Comparison of ENCODE assay signal across 8 cellular contexts in the genomic region with DNA sequence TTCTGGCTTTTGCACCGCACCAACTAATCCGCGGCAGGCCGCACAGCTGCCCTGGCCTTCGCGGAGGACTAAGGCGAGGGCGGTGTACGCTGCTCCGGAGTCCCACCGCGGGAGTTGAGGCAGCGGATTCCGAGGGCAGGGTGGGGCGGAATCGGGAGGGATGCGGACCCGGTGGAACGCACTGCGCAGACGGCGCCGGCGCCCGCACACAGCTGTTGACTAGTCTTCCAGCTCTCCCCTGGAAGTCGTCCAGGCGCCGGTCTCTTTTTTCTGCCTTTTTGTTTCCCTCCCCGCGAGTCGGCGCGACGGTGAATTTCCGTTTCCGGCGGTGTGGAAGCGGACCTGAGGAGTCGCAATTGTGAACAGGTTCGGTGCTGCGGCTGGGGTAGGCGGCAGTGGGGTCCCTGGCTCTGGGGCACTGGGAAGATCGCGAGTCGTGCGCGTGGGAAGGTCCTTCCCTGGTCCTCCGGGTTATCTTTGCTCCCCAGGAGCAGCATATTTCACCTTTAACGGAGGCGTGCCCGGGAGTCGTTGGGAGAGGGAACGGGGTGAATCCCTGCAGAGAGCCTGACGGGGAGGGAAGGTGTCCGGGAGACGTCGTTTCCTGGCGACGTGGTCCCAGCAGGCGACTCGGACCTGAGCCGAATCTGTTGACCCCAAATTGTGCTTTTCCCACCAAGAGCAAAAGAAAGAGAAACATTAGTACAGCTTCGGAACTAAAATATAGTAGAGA. TPM values are rescaled to one million over a fixed set of nuclear protein-coding genes. Genes with fewer than 3 reads are reported as not detected.
A peak's percentile ranks its signal among the peaks of the same experiment; 100 is the strongest.
DNase-seq lines count a peak whose midpoint lies in the region; ATAC-seq and TF ChIP-seq lines count a peak whose summit lies in the region.

A gene (plus strand): TSS at position 319 of the 733 bp plus-strand sequence. CDS start 5,195 bp downstream, outside the sequence.

- peaks cover 10% of the 10 kb centered on the region for H3K27me3 ChIP-seq in HAP-1 (ENCODE audit: low read depth)
- no peaks in the 10 kb centered on the region for H3K27me3 ChIP-seq in aorta (ENCODE audit: control insufficient read depth in 1 of 2, insufficient read depth in 2 of 2, low read length in 1 of 2)

- DNase-seq in GM04503 (ENCODE audit: low read depth) (peak; percentile 45), HAP-1 (ENCODE audit: low spot score in 2 of 2) (peak; percentile 70 to 88), NCI-H1092 (lab: John Stamatoyannopoulos, UW) (peak; percentile 64), T-helper 22 cell (ENCODE audit: low read depth) (peak; percentile 49), astrocyte of the cerebellum (ENCODE audit: low read depth) (peak; percentile 63), hippocampal formation (lab: John Stamatoyannopoulos, UW) (peak; percentile 27 to 54), renal cortical epithelial cell (ENCODE audit: low read depth) (peak; percentile 56), aorta (peak; percentile 86 to 94)

- H3K4me3 ChIP-seq in HAP-1 (peak within 1 kb of the TSS; percentile 58), astrocyte of the cerebellum (ENCODE audit: low read depth, low read length) (peak within 1 kb of the TSS; percentile 86), aorta (ENCODE audit: low read length in 2 of 2) (peak within 1 kb of the TSS; percentile 20 to 57)

- WGBS in aorta, 2 donors, result 0 to 1% methylated on average over 62 to 63 of the region's 63 CpGs

- in situ Hi-C loops in HAP-1 (cut with MboI; ENCODE audit: low sequenced_read_pairs), result no loop called here
- in situ Hi-C loops in astrocyte of the cerebellum (cut with HindIII; ENCODE audit: low sequenced_read_pairs), result no loop called here

- H3K36me3 ChIP-seq in HAP-1 (replicated peaks), result no peaks in the 10 kb centered on the region
- H3K36me3 ChIP-seq in aorta (ENCODE audit: control insufficient read depth in 1 of 2, insufficient read depth in 2 of 2, low read length in 1 of 2), result no peaks in the 10 kb centered on the region

- TF ChIP-seq CTCF in astrocyte of the cerebellum (IDR thresholded peaks at IDR 0.05; ENCODE audit: low read depth, low read length, missing control alignments), result no peak

- H3K4me1 ChIP-seq in HAP-1 (0 out of 2 replicates have a peak, but pooled peaks cover 3% of the 10 kb centered on the region), aorta (ENCODE audit: control insufficient read depth in 1 of 2, insufficient read depth in 2 of 2, low read length in 2 of 2) (no peaks in the 10 kb centered on the region)

- H3K27ac ChIP-seq in aorta (ENCODE audit: low read depth in 1 of 2, low read length in 2 of 2), result peak within 1 kb of the TSS in 1 of 2 donors; percentile 19

- H3K9me3 ChIP-seq in HAP-1, result no peaks in the 10 kb centered on the region
- no peaks in the 10 kb centered on the region for H3K9me3 ChIP-seq in aorta (ENCODE audit: control insufficient read depth, low read length)

- ATAC-seq in aorta (ENCODE audit: low FRiP score), result peak; percentile 81

- intact Hi-C loops in aorta (cut with DNase I), result no loop called here

RNA-seq across cellular contexts. Expression of the gene that starts here (rescaled TPM):
- total RNA-seq in renal cortical epithelial cell (3.3 and 6.1 TPM in 2 replicates), aorta (1 to 10 TPM; 2.0 to 2.9 TPM)
- 1 to 10 TPM; 1.5 to 2.6 TPM for polyA plus RNA-seq in aorta
